20 cellular contexts compared by ENCODE assay signal in the genomic region with DNA sequence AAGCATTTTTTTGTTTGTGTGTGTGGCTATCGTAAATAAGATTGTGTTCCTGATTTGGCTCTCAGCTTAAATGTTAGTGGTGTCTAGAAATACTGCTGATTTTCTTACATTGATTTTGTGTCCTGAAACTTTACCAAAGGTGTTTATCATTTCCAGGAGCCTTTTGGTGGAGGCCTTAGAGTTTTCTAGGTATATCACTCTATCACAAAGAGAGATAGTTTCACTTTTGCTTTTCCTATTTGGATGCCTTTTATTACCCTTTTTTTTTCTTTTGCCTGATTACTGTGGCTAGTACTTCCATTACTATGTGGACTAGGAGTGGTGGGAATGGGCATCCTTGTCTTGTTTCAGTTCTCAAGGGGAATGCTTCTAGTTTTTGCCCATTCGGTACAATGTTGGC.
DNase-seq lines count a peak whose midpoint lies in the region; ATAC-seq and TF ChIP-seq lines count a peak whose summit lies in the region.
"Had no signal": no experiment of that assay in that cellular context is flagged by ENCODE, and none has a peak within 500 bp of the region (broad histone marks: within the 10 kb centered on the region; RNA-seq: fewer than 3 reads in every experiment).

No MANE protein-coding gene starts in this region.

- no peaks in the 10 kb centered on the region for H4K20me1 ChIP-seq in osteoblast (ENCODE audit: insufficient read depth, low read length)

- TF ChIP-seq CTCF in osteoblast (IDR thresholded peaks at IDR 0.05; ENCODE audit: extremely low read depth, low read depth, low read length): no peak

- no peak overlapping the region for H3K27ac Mint-ChIP-seq in activated T-cell treated with anti-CD3 and anti-CD28 coated beads, Interleukin-2, amount 50 U/mL, for 72 hours
- peak overlapping the region; percentile 84 for H3K27ac Mint-ChIP-seq in activated CD8-positive, alpha-beta T cell treated with anti-CD3 and anti-CD28 coated beads, Interleukin-2, amount 10 ng/mL, durations not matched to agents 7 days and 5 days

- H3K4me1 Mint-ChIP-seq in activated T-cell treated with anti-CD3 and anti-CD28 coated beads, Interleukin-2, amount 50 U/mL, for 72 hours (ENCODE audit: low read depth): peaks cover 34% of the 10 kb centered on the region
- peaks cover 40% of the 10 kb centered on the region for H3K4me1 Mint-ChIP-seq in activated CD8-positive, alpha-beta T cell treated with anti-CD3 and anti-CD28 coated beads, Interleukin-2, amount 10 ng/mL, durations not matched to agents 7 days and 5 days (ENCODE audit: low read depth)

- CTCF ChIA-PET in activated CD8-positive, alpha-beta T cell treated with anti-CD3 and anti-CD28 coated beads, Interleukin-2, amount 10 ng/mL, durations not matched to agents 7 days and 5 days (lab: Charles Lee): interaction anchor here (1.1 to 3.8 kb wide), 3 partner anchors 11 to 37 kb away, joined by 4 to 26 read pairs (median 12); no protein-coding TSS in a partner anchor

- H3K27me3 ChIP-seq in osteoblast (ENCODE audit: insufficient read depth, low read length): peaks cover 5% of the 10 kb centered on the region
- H3K27me3 ChIP-seq: uterus had no signal

- no peak overlapping the region for H3K4me3 ChIP-seq in osteoblast (ENCODE audit: insufficient read depth, low read length)
- H3K4me3 ChIP-seq: heart right ventricle, lung, uterus had no signal

- peaks cover 5% of the 10 kb centered on the region in 2 donors for H3K36me3 Mint-ChIP-seq in activated T-cell treated with anti-CD3 and anti-CD28 coated beads, Interleukin-2, amount 50 U/mL, for 72 hours (ENCODE audit: insufficient read depth in 2 of 2)
- H3K36me3 Mint-ChIP-seq in activated CD8-positive, alpha-beta T cell treated with anti-CD3 and anti-CD28 coated beads, Interleukin-2, amount 10 ng/mL, durations not matched to agents 7 days and 5 days (ENCODE audit: low read depth): peaks cover 19% of the 10 kb centered on the region

- peak overlapping the region; percentile 57 for H2AFZ ChIP-seq in osteoblast (ENCODE audit: low read length)

- H3K36me3 ChIP-seq in KOPT-K1 (ENCODE audit: insufficient read depth, low read length): no peaks in the 10 kb centered on the region
- no peaks in the 10 kb centered on the region for H3K36me3 ChIP-seq in osteoblast (ENCODE audit: insufficient read depth, low read length)
- H3K36me3 ChIP-seq: heart right ventricle, uterus had no signal

- H3K4me1 ChIP-seq in osteoblast (ENCODE audit: insufficient read depth, low read length): no peaks in the 10 kb centered on the region
- H3K4me1 ChIP-seq: Caco-2, heart right ventricle, uterus had no signal

- no peaks in the 10 kb centered on the region for H3K27me3 Mint-ChIP-seq in activated T-cell treated with anti-CD3 and anti-CD28 coated beads, Interleukin-2, amount 50 U/mL, for 72 hours (ENCODE audit: low read depth)
- no peaks in the 10 kb centered on the region for H3K27me3 Mint-ChIP-seq in activated CD8-positive, alpha-beta T cell treated with anti-CD3 and anti-CD28 coated beads, Interleukin-2, amount 10 ng/mL, durations not matched to agents 7 days and 5 days (ENCODE audit: low read depth)
- H3K27me3 Mint-ChIP-seq: naive B cell had no signal

- POLR2A ChIA-PET in activated CD8-positive, alpha-beta T cell treated with anti-CD3 and anti-CD28 coated beads, Interleukin-2, amount 10 ng/mL, durations not matched to agents 7 days and 5 days (lab: Charles Lee): interaction anchor here (0.6 kb wide), 1 partner anchor 452 kb away, joined by 3 read pairs; no protein-coding TSS in a partner anchor

- peak overlapping the region; percentile 91 for H3K27ac ChIP-seq in KOPT-K1 (ENCODE audit: low read depth, low read length, poor library complexity, severe bottlenecking)
- H3K27ac ChIP-seq in osteoblast (ENCODE audit: low read depth, low read length): no peak overlapping the region
- H3K27ac ChIP-seq: heart right ventricle, uterus had no signal

- H3K9me3 Mint-ChIP-seq in activated T-cell treated with anti-CD3 and anti-CD28 coated beads, Interleukin-2, amount 50 U/mL, for 72 hours: peaks cover 5 to 7% of the 10 kb centered on the region in 2 donors
- H3K9me3 Mint-ChIP-seq in activated CD8-positive, alpha-beta T cell treated with anti-CD3 and anti-CD28 coated beads, Interleukin-2, amount 10 ng/mL, durations not matched to agents 7 days and 5 days (ENCODE audit: insufficient read depth): no peaks in the 10 kb centered on the region

- peak overlapping the region; percentile 33 to 78 for H3K4me3 Mint-ChIP-seq in activated T-cell treated with anti-CD3 and anti-CD28 coated beads, Interleukin-2, amount 50 U/mL, for 72 hours
- peak overlapping the region; percentile 70 for H3K4me3 Mint-ChIP-seq in activated CD8-positive, alpha-beta T cell treated with anti-CD3 and anti-CD28 coated beads, Interleukin-2, amount 10 ng/mL, durations not matched to agents 7 days and 5 days
- H3K4me3 Mint-ChIP-seq: naive B cell had no signal

- ATAC-seq in activated T-cell treated with anti-CD3 and anti-CD28 coated beads, Interleukin-2, amount 50 U/mL, for 72 hours (replicated peaks in 1 of 2): no peak
- ATAC-seq in activated CD8-positive, alpha-beta T cell treated with anti-CD3 and anti-CD28 coated beads, Interleukin-2, amount 10 ng/mL, durations not matched to agents 7 days and 5 days: peak; percentile 44
- ATAC-seq: heart right ventricle had no signal

- no peak for DNase-seq in activated T-cell treated with anti-CD3 and anti-CD28 coated beads, Interleukin-2, amount 50 U/mL, for 72 hours
- DNase-seq in activated T-cell treated with anti-CD3 and anti-CD28 coated beads for 4 hours: no peak
- DNase-seq in activated CD8-positive, alpha-beta T cell treated with anti-CD3 and anti-CD28 coated beads, Interleukin-2, amount 10 ng/mL, durations not matched to agents 7 days and 5 days: no peak
- no peak for DNase-seq in osteoblast (ENCODE audit: insufficient read length, low spot score, missing footprints)
- DNase-seq in kidney glomerular epithelial cell (lab: John Stamatoyannopoulos, UW): no peak
- DNase-seq in NCI-H1417 treated with DMSO at 0.1 percent for 48 hours (lab: John Stamatoyannopoulos, UW): no peak
- no peak for DNase-seq in NCI-H345 (lab: John Stamatoyannopoulos, UW)
- DNase-seq: activated effector memory CD4-positive, alpha-beta T cell treated with anti-CD3 and anti-CD28 coated beads, Interleukin-2, amount 50 U/mL, for 16 hours; Caco-2; heart right ventricle; naive B cell; NCI-H1048; NCI-H2107; NCI-H526; SIG-M5; stimulated activated CD4-positive, alpha-beta T cell treated with anti-CD3 and anti-CD28 coated beads, Interleukin-2, amount 100 ng/mL, for 24 hours; substantia nigra; uterus had no signal

- peaks cover 19% of the 10 kb centered on the region for H3K9me3 ChIP-seq in KOPT-K1 (ENCODE audit: insufficient read depth, low read length, poor library complexity, severe bottlenecking)
- no peaks in the 10 kb centered on the region for H3K9me3 ChIP-seq in osteoblast (ENCODE audit: low read depth, low read length)
- H3K9me3 ChIP-seq: Caco-2, heart right ventricle, uterus had no signal

- peak overlapping the region; percentile 44 for H3K4me2 ChIP-seq in osteoblast (ENCODE audit: insufficient read depth, low read length)

- no peaks in the 10 kb centered on the region for H3K79me2 ChIP-seq in osteoblast (ENCODE audit: insufficient read depth, low read length)
